Comparison of ENCODE assay signal across 16 cellular contexts in genomic region chr6:126812651-126813050, GRCh38.
A peak's percentile ranks its signal among the peaks of the same experiment; 100 is the strongest.
DNase-seq lines count a peak whose midpoint lies in the region; ATAC-seq and TF ChIP-seq lines count a peak whose summit lies in the region.
"Had no signal": no experiment of that assay in that cellular context is flagged by ENCODE, and none has a peak within 500 bp of the region (broad histone marks: within the 10 kb centered on the region; RNA-seq: fewer than 3 reads in every experiment).

No MANE protein-coding gene starts in this region.

- ATAC-seq in GM19023 (IDR thresholded peaks at IDR 0.05; ENCODE audit: unreplicated experiment), result no peak

- no peak overlapping the region for H3K18ac ChIP-seq in mesendoderm (ENCODE audit: low read length)

- H3K27ac ChIP-seq in A673 (ENCODE audit: low read depth, low read length, poor library complexity, severe bottlenecking) (no peak overlapping the region), HEK293 (ENCODE audit: extremely low read depth, low read depth, low read length) (no peak overlapping the region), mesendoderm (ENCODE audit: low read depth, low read length) (no peak overlapping the region)
- H3K27ac ChIP-seq: adrenal gland, coronary artery, SJCRH30 had no signal

- H2BK5ac ChIP-seq in mesendoderm (ENCODE audit: low read length), result no peak overlapping the region

- BruUV-seq in A673 (replicated peaks; lab: Mats Ljungman, UMichigan), result no TSS peak

- no peak overlapping the region for H2BK120ac ChIP-seq in mesendoderm (ENCODE audit: low read depth, low read length)

- WGBS in mesendoderm (ENCODE audit: extremely low coverage, insufficient coverage, low lambda C conversion rate), result no CpG with 5 or more reads among the region's 1 CpG

- no peak for TF ChIP-seq CTCF in A673 (conservative IDR thresholded peaks at IDR 0.05; ENCODE audit: low read depth, low read length)
- TF ChIP-seq CTCF in HEK293 (tag by site-specific recombination; IDR thresholded peaks at IDR 0.05), result no peak
- no peak for TF ChIP-seq CTCF in choroid plexus epithelial cell (conservative IDR thresholded peaks at IDR 0.05; ENCODE audit: low read depth, low read length)

- no peak overlapping the region for H3K23ac ChIP-seq in mesendoderm (ENCODE audit: low read length)

- H3K4me3 ChIP-seq in A673 (ENCODE audit: low read depth, low read length, poor library complexity, severe bottlenecking) (no peak overlapping the region), HEK293 (ENCODE audit: low read depth, low read length) (no peak overlapping the region), choroid plexus epithelial cell (ENCODE audit: low read depth, low read length) (no peak overlapping the region), mesendoderm (ENCODE audit: low read length) (no peak overlapping the region)
- H3K4me3 ChIP-seq: adrenal gland, coronary artery, SJCRH30 had no signal

- DNase-seq in A673 (ENCODE audit: low spot score) (peak; percentile 37), choroid plexus epithelial cell (ENCODE audit: low read depth) (peak; percentile 70), mesendoderm (peak; percentile 50), T1000 (lab: John Stamatoyannopoulos, UW) (no peak), amniotic stem cell (lab: John Stamatoyannopoulos, UW) (no peak), CD1c-positive myeloid dendritic cell (ENCODE audit: extremely low spot score) (no peak)
- DNase-seq: activated CD4-positive, alpha-beta memory T cell treated with anti-CD3 and anti-CD28 coated beads for 36 hours; adrenal gland; DMS79; erythroblast; mammary epithelial cell; NK-92 treated with Interleukin-12 subunit alpha and Interleukin-12 subunit beta, amount 100 ng/mL, for 24 hours had no signal

- intact Hi-C loops in A673 (cut with micrococcal nuclease; ENCODE audit: unreplicated experiment), result no loop called here

- H2BK15ac ChIP-seq in mesendoderm (replicated peaks; ENCODE audit: low read depth), result no peak overlapping the region

- H3K4ac ChIP-seq in mesendoderm (ENCODE audit: low read depth, low read length), result no peak overlapping the region

- no peaks in the 10 kb centered on the region for H3K79me2 ChIP-seq in mesendoderm (ENCODE audit: control insufficient read depth, insufficient read depth, low read length)

- H3K9me3 ChIP-seq in A673 (ENCODE audit: low read depth, low read length, poor library complexity, severe bottlenecking) (no peaks in the 10 kb centered on the region), HEK293 (ENCODE audit: control insufficient read depth, insufficient read depth, low read depth, low read length) (no peaks in the 10 kb centered on the region)
- H3K9me3 ChIP-seq: adrenal gland, SJCRH30 had no signal

- CTCF ChIA-PET in A673 (lab: Charles Lee) (no interaction called here), HEK293 (lab: Yijun Ruan, JAX) (interaction anchor here (0.6 to 1.8 kb wide), 6 partner anchors 8 to 819 kb away, joined by 3 to 9 read pairs (median 4); no protein-coding TSS in a partner anchor)

- H3K56ac ChIP-seq in mesendoderm (ENCODE audit: low read length), result no peak overlapping the region

- no peak overlapping the region for H2AK5ac ChIP-seq in mesendoderm (ENCODE audit: low read length)

- H3K4me2 ChIP-seq in mesendoderm (ENCODE audit: low read length), result no peak overlapping the region

- no peak overlapping the region for H4K5ac ChIP-seq in mesendoderm (ENCODE audit: low read length)

- H3K36me3 ChIP-seq in A673 (ENCODE audit: insufficient read depth, low read length, poor library complexity, severe bottlenecking) (no peaks in the 10 kb centered on the region), HEK293 (ENCODE audit: control insufficient read depth in 2 of 2, insufficient read depth in 1 of 2, low read length in 2 of 2) (no peaks in the 10 kb centered on the region), mesendoderm (ENCODE audit: control insufficient read depth, insufficient read depth, low read length) (no peaks in the 10 kb centered on the region)
- H3K36me3 ChIP-seq: adrenal gland, SJCRH30 had no signal

- no peaks in the 10 kb centered on the region for H3K79me1 ChIP-seq in mesendoderm (ENCODE audit: low read length)

- H3K9ac ChIP-seq in mesendoderm (ENCODE audit: low read length), result no peak overlapping the region

- H3K27me3 ChIP-seq in A673 (replicated peaks; ENCODE audit: insufficient read depth, low read depth, low read length, poor library complexity) (no peaks in the 10 kb centered on the region), mesendoderm (ENCODE audit: insufficient read depth, low read length, poor library complexity) (no peaks in the 10 kb centered on the region)
- H3K27me3 ChIP-seq: adrenal gland, SJCRH30 had no signal

- H3K4me1 ChIP-seq in A673 (ENCODE audit: insufficient read depth, low read length, poor library complexity, severe bottlenecking), result peaks cover 12% of the 10 kb centered on the region
- H3K4me1 ChIP-seq in HEK293 (ENCODE audit: control insufficient read depth, insufficient read depth, low read length), result peaks cover 12% of the 10 kb centered on the region
- H3K4me1 ChIP-seq in mesendoderm (ENCODE audit: control insufficient read depth, low read depth, low read length), result peaks cover 3% of the 10 kb centered on the region
- H3K4me1 ChIP-seq: adrenal gland, SJCRH30 had no signal

- POLR2A ChIA-PET in A673 (lab: Charles Lee; ENCODE audit: low non-redundant PET), result no interaction called here
- POLR2A ChIA-PET in HEK293 (lab: Yijun Ruan, JAX), result no interaction called here

- H4K8ac ChIP-seq in mesendoderm (ENCODE audit: low read depth, low read length), result no peak overlapping the region

TF ChIP-seq in HEK293, 187 proteins besides CTCF, POLR2A, EP300 and RAD21 (continues in another document):
- TF ChIP-seq FEZF1 (tag by site-specific recombination; IDR thresholded peaks at IDR 0.05), result peak; percentile 80
- peak; percentile 31; the same call in 1 of the 2 replicates for TF ChIP-seq PATZ1 (tag by site-specific recombination; IDR thresholded peaks at IDR 0.05)
- TF ChIP-seq ZNF292 (tag by site-specific recombination; IDR thresholded peaks at IDR 0.05; ENCODE audit: borderline replicate concordance, low read depth), result no peak
- TF ChIP-seq ZNF133 (tag by site-specific recombination; IDR thresholded peaks at IDR 0.05), result peak; percentile 31; the same call in 1 of the 2 replicates
- TF ChIP-seq ZNF580 (tag by site-specific recombination; IDR thresholded peaks at IDR 0.05), result peak; percentile 64; the same call in 1 of the 2 replicates
- no peak for TF ChIP-seq YY2 (tag by site-specific recombination; IDR thresholded peaks at IDR 0.05)
- peak; percentile 62; the same call in 1 of the 2 replicates for TF ChIP-seq MZF1 (tag by site-specific recombination; IDR thresholded peaks at IDR 0.05; ENCODE audit: borderline replicate concordance)
- no peak for TF ChIP-seq ZFP3 (tag by site-specific recombination; IDR thresholded peaks at IDR 0.05; ENCODE audit: low read depth)
- no peak for TF ChIP-seq ZBTB20 (tag by site-specific recombination; IDR thresholded peaks at IDR 0.05)
- TF ChIP-seq ZNF707 (tag by site-specific recombination; IDR thresholded peaks at IDR 0.05), result no peak
- peak; percentile 75 for TF ChIP-seq PRDM1 (tag by site-specific recombination; IDR thresholded peaks at IDR 0.05)
- TF ChIP-seq ZNF596 (tag by site-specific recombination; IDR thresholded peaks at IDR 0.05), result peak; percentile 90
- TF ChIP-seq ZNF184 (tag by site-specific recombination; IDR thresholded peaks at IDR 0.05), result no peak
- peak; percentile 47; the same call in 1 of the 2 replicates for TF ChIP-seq ZNF785 (tag by site-specific recombination; IDR thresholded peaks at IDR 0.05)
- no peak for TF ChIP-seq ZNF510 (tag by site-specific recombination; IDR thresholded peaks at IDR 0.05; ENCODE audit: insufficient replicate concordance)
- 0 out of 2 replicates have a peak, but pooled peaks have one; percentile 20 for TF ChIP-seq ZSCAN4 (tag by site-specific recombination; IDR thresholded peaks at IDR 0.05)
- TF ChIP-seq SCRT1 (tag by site-specific recombination; IDR thresholded peaks at IDR 0.05; ENCODE audit: borderline replicate concordance), result no peak

Comparison
In these comparisons a context has a peak if more than half of its experiments do, and no peak if none do; other contexts are left out.
1. DNase-seq: peak in A673 (single experiment), choroid plexus epithelial cell (single experiment) and mesendoderm (single experiment); none in T1000 (single experiment), amniotic stem cell (single experiment) and CD1c-positive myeloid dendritic cell (single experiment).